In the genomic region with DNA sequence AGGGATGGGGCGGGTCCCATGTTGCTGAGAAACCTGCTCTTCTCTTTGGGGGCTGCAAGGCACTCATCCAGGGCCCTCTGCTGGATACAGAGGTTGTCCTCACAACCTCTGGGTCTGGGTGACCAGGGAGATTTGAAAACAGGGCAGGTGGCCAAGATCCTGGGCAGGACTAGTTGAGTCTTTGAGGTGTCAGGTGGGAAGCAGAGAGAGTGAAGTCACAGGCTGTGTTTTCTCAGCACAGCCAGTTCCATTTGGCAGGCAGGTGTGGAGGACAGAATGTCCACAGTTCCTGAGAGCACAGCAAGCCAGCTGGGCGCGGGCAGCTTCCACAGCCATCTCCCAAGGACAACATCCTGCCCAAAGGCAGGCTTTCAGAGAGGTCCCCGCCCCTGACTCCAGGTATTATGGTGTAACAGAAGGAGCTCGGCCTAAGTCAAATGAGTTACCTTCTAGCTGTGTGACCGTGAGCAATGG, we compare ENCODE assay signal across 1 cellular context.
TF ChIP-seq lines count a peak whose summit lies in the region.

No MANE protein-coding gene starts in this region.

TF ChIP-seq in A549, 52 proteins besides CTCF, POLR2A, EP300 and RAD21 (continued from another document):
- TF ChIP-seq, protein P1, sequence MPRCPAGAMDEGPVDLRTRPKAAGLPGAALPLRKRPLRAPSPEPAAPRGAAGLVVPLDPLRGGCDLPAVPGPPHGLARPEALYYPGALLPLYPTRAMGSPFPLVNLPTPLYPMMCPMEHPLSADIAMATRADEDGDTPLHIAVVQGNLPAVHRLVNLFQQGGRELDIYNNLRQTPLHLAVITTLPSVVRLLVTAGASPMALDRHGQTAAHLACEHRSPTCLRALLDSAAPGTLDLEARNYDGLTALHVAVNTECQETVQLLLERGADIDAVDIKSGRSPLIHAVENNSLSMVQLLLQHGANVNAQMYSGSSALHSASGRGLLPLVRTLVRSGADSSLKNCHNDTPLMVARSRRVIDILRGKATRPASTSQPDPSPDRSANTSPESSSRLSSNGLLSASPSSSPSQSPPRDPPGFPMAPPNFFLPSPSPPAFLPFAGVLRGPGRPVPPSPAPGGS (IDR thresholded peaks at IDR 0.05): no peak
- no peak for TF ChIP-seq ZC3H11A (IDR thresholded peaks at IDR 0.05)
- TF ChIP-seq, protein P2, sequence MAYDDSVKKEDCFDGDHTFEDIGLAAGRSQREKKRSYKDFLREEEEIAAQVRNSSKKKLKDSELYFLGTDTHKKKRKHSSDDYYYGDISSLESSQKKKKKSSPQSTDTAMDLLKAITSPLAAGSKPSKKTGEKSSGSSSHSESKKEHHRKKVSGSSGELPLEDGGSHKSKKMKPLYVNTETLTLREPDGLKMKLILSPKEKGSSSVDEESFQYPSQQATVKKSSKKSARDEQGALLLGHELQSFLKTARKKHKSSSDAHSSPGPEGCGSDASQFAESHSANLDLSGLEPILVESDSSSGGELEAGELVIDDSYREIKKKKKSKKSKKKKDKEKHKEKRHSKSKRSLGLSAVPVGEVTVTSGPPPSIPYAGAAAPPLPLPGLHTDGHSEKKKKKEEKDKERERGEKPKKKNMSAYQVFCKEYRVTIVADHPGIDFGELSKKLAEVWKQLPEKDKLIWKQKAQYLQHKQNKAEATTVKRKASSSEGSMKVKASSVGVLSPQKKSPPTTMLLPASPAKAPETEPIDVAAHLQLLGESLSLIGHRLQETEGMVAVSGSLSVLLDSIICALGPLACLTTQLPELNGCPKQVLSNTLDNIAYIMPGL (CRISPR knock-in tag; IDR thresholded peaks at IDR 0.05; ENCODE audit: borderline replicate concordance): no peak
- TF ChIP-seq ZFP36 (IDR thresholded peaks at IDR 0.05; ENCODE audit: borderline replicate concordance, partially characterized antibody): no peak
- TF ChIP-seq, protein P3, sequence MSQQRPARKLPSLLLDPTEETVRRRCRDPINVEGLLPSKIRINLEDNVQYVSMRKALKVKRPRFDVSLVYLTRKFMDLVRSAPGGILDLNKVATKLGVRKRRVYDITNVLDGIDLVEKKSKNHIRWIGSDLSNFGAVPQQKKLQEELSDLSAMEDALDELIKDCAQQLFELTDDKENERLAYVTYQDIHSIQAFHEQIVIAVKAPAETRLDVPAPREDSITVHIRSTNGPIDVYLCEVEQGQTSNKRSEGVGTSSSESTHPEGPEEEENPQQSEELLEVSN (IDR thresholded peaks at IDR 0.05; ENCODE audit: borderline replicate concordance, low read depth): no peak
- TF ChIP-seq CBX8 (IDR thresholded peaks at IDR 0.05): no peak
- no peak for TF ChIP-seq TFCP2L1 (CRISPR knock-in tag; IDR thresholded peaks at IDR 0.05)
- TF ChIP-seq BHLHE40 (IDR thresholded peaks at IDR 0.05; ENCODE audit: low read depth, low read length): no peak
- TF ChIP-seq RNF2 (IDR thresholded peaks at IDR 0.05; ENCODE audit: borderline replicate concordance, low read depth): no peak
- no peak for TF ChIP-seq EHMT2 (IDR thresholded peaks at IDR 0.05; ENCODE audit: low read depth)
- no peak for TF ChIP-seq CEBPB (IDR thresholded peaks at IDR 0.05)
- TF ChIP-seq, protein P4, sequence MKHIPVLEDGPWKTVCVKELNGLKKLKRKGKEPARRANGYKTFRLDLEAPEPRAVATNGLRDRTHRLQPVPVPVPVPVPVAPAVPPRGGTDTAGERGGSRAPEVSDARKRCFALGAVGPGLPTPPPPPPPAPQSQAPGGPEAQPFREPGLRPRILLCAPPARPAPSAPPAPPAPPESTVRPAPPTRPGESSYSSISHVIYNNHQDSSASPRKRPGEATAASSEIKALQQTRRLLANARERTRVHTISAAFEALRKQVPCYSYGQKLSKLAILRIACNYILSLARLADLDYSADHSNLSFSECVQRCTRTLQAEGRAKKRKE (CRISPR knock-in tag; IDR thresholded peaks at IDR 0.05; ENCODE audit: low read depth): no peak
- TF ChIP-seq POLR2AphosphoS2 (conservative IDR thresholded peaks at IDR 0.05; ENCODE audit: low read length): no peak
